9 cellular contexts compared by ENCODE assay signal in genomic region chr12:9673404-9674225, GRCh38. TPM values are rescaled to one million over a fixed set of nuclear protein-coding genes. Genes with fewer than 3 reads are reported as not detected.
DNase-seq lines count a peak whose midpoint lies in the region; ATAC-seq and TF ChIP-seq lines count a peak whose summit lies in the region.
"Had no signal": no experiment of that assay in that cellular context is flagged by ENCODE, and none has a peak within 500 bp of the region (broad histone marks: within the 10 kb centered on the region; RNA-seq: fewer than 3 reads in every experiment).

No MANE protein-coding gene starts in this region.

- peaks cover 0 to 9% (median 0%) of the 10 kb centered on the region in 3 donors for H3K4me1 ChIP-seq in gastroesophageal sphincter
- H3K4me1 ChIP-seq: parathyroid adenoma had no signal

- DNase-seq in AG20443 (ENCODE audit: low spot score), result peak; percentile 89
- peak; percentile 80 for DNase-seq in KBM-7
- DNase-seq in activated CD4-positive, alpha-beta T cell treated with anti-CD3 and anti-CD28 coated beads, Interleukin-2, amount 50 U/mL, for 48 hours, result peak; percentile 80 to 85
- DNase-seq in fibroblast of mammary gland (ENCODE audit: low read depth), result peak; percentile 93
- DNase-seq in pulmonary artery endothelial cell (ENCODE audit: low read depth, low spot score), result peak; percentile 73
- DNase-seq in NCI-H345 (lab: John Stamatoyannopoulos, UW), result no peak

- no peak for TF ChIP-seq EP300 in gastroesophageal sphincter (IDR thresholded peaks at IDR 0.05)

- peak; percentile 31 for ATAC-seq in GM19452 (IDR thresholded peaks at IDR 0.05; ENCODE audit: unreplicated experiment)
- no peak for ATAC-seq in gastroesophageal sphincter

- no peaks in the 10 kb centered on the region for H3K27me3 ChIP-seq in gastroesophageal sphincter

- in situ Hi-C loops in KBM-7 (cut with MboI; ENCODE audit: low pct_unique_long_range_greater_than_20kb, low sequenced_read_pairs), result no loop called here

- H3K9me3 ChIP-seq in gastroesophageal sphincter, result no peaks in the 10 kb centered on the region

- 70% methylated on average over 2 of the region's 6 CpGs; no CpG with 5 or more reads in 1 of the 2 donors for WGBS in gastroesophageal sphincter (ENCODE audit: low coverage in 1 of 2), 2 donors

- TF ChIP-seq POLR2A in gastroesophageal sphincter (IDR thresholded peaks at IDR 0.05), result no peak

- H3K27ac ChIP-seq in gastroesophageal sphincter, result no peak overlapping the region
- H3K27ac ChIP-seq: parathyroid adenoma had no signal

- no peak overlapping the region for H3K4me3 ChIP-seq in fibroblast of mammary gland (ENCODE audit: control insufficient read depth, low read depth, low read length)
- no peak overlapping the region for H3K4me3 ChIP-seq in gastroesophageal sphincter

- TF ChIP-seq CTCF in fibroblast of mammary gland (conservative IDR thresholded peaks at IDR 0.05; ENCODE audit: control insufficient read depth, insufficient read depth, low read depth, low read length), result no peak
- no peak for TF ChIP-seq CTCF in gastroesophageal sphincter (IDR thresholded peaks at IDR 0.05)

- peaks cover 0 to 14% of the 10 kb centered on the region in 2 donors for H3K36me3 ChIP-seq in gastroesophageal sphincter

RNA-seq across cellular contexts. Expression of gene CLEC2D, which starts 4.1 kb away (rescaled TPM):
- 0.42 and 0.79 TPM in 2 replicates for total RNA-seq in pulmonary artery endothelial cell
- 10 to 100 TPM in 2 of 4 donors, 1 to 10 TPM in 2; 2.3 to 12.9 (median 7.4) TPM for total RNA-seq in gastroesophageal sphincter

RNA-seq across cellular contexts. Expression of gene CLECL1, which starts 59.3 kb away (rescaled TPM):
- total RNA-seq in pulmonary artery endothelial cell, result not detected in 2 replicates
- total RNA-seq in gastroesophageal sphincter, result not detected
